In the genomic region with DNA sequence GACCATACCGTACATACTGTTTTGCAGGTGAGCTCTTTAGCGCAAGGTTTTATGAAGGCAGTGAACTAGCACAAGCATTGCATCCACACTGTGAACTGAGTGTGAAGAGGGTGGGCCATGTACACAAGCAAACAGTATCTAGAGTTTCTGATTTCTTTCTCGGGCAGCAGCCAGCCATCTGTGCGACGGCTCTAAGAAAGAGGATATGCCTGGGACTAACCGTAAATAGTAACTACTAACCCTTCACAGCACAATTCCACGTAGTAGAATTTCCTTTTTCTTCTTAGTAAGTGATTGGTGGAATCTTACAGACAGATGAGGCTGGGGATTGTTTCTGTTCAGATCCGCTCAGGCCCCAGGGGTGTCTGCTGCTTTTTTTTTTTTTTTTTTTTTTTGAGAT, we compare ENCODE assay signal across 27 cellular contexts.
DNase-seq lines count a peak whose midpoint lies in the region; ATAC-seq lines count a peak whose summit lies in the region.
"Had no signal": no experiment of that assay in that cellular context is flagged by ENCODE, and none has a peak within 500 bp of the region (broad histone marks: within the 10 kb centered on the region; RNA-seq: fewer than 3 reads in every experiment).

No MANE protein-coding gene starts in this region.

- DNase-seq in NCI-H1092 treated with DMSO at 0.1 percent for 48 hours (lab: John Stamatoyannopoulos, UW): peak; percentile 10
- DNase-seq in NCI-H1092 (lab: John Stamatoyannopoulos, UW): no peak
- DNase-seq in DMS 273 treated with DMSO at 0.1 percent for 48 hours (lab: John Stamatoyannopoulos, UW): peak; percentile 43
- peak; percentile 27 for DNase-seq in NCI-H524 treated with DMSO at 0.1 percent for 48 hours (lab: John Stamatoyannopoulos, UW)
- DNase-seq in superior temporal gyrus (ENCODE audit: extremely low spot score): no peak
- DNase-seq in C1 segment of cervical spinal cord (lab: John Stamatoyannopoulos, UW): no peak
- DNase-seq: BE2C; CD4-positive, CD25-positive, alpha-beta regulatory T cell; DMS79; EL; GDM1; GM23248; H9; MM.1S; NCI-H1048; NCI-H1436; NCI-H187 treated with DMSO at 0.1 percent for 48 hours; NCI-H774; PC-9; T-helper 2 cell had no signal

- no peak overlapping the region for H3K4me3 ChIP-seq in mesodermal cell (ENCODE audit: extremely low read depth, insufficient read depth, low read length, poor library complexity, severe bottlenecking)
- H3K4me3 ChIP-seq: GM12878, GM23248, PC-9, SJSA1 had no signal

- no peaks in the 10 kb centered on the region for H3K9me3 ChIP-seq in mesodermal cell (ENCODE audit: control insufficient read depth, low read length)
- H3K9me3 ChIP-seq: BE2C, SJSA1 had no signal

- WGBS in mesodermal cell (ENCODE audit: insufficient coverage in 2 of 2), 2 experiments: 83 to 100% methylated on average over 2 of the region's 8 CpGs

- H3K36me3 ChIP-seq in mesodermal cell (ENCODE audit: control insufficient read depth, insufficient read depth, low read length): no peaks in the 10 kb centered on the region
- H3K36me3 ChIP-seq: BE2C, SJSA1 had no signal

- no peak for ATAC-seq in HG02973 (IDR thresholded peaks at IDR 0.05; ENCODE audit: unreplicated experiment)
- ATAC-seq: GM12878, Right ventricle myocardium inferior had no signal

- peak overlapping the region; percentile 46 for H3K27ac ChIP-seq in mesodermal cell (ENCODE audit: low read depth, low read length, severe bottlenecking)
- H3K27ac ChIP-seq: 22Rv1, GM23248, KMS-11, PC-9, SJSA1 had no signal

- H3K4me1 ChIP-seq in mesodermal cell (ENCODE audit: control insufficient read depth, insufficient read depth, low read length, poor library complexity, severe bottlenecking): peaks cover 18% of the 10 kb centered on the region
- H3K4me1 ChIP-seq: BE2C had no signal

Comparison
In these comparisons a context has a peak if more than half of its experiments do, and no peak if none do; other contexts are left out.
1. DNase-seq: peak in NCI-H1092 treated with DMSO at 0.1 percent for 48 hours (single experiment), DMS 273 treated with DMSO at 0.1 percent for 48 hours (single experiment) and NCI-H524 treated with DMSO at 0.1 percent for 48 hours (single experiment); none in NCI-H1092 (single experiment), superior temporal gyrus (single experiment) and C1 segment of cervical spinal cord (0 of 14).